Comparison of ENCODE assay signal across 8 cellular contexts in genomic region chr14:96502621-96503251, GRCh38. TPM values are rescaled to one million over a fixed set of nuclear protein-coding genes. Genes with fewer than 3 reads are reported as not detected.
DNase-seq lines count a peak whose midpoint lies in the region; ATAC-seq, FAIRE-seq and TF ChIP-seq lines count a peak whose summit lies in the region.

No MANE protein-coding gene starts in this region.

- TF ChIP-seq EP300 in A549 (IDR thresholded peaks at IDR 0.05), result no peak

- no peaks in the 10 kb centered on the region for H3K36me3 ChIP-seq in uterus

- DNase-seq in A549 (ENCODE audit: low read depth in 1 of 2, low spot score in 1 of 2) (peak; percentile 41 to 51), GM10266 (ENCODE audit: extremely low spot score) (peak; percentile 51), NCI-H1105 (lab: John Stamatoyannopoulos, UW) (peak; percentile 19), glutamatergic neuron (peak; percentile 73), nucleus accumbens (lab: John Stamatoyannopoulos, UW) (peak in 44 of 56 donors; percentile 23 to 78 (median 58)), uterus (peak in 1 of 2 donors; percentile 21)

- H3K9me3 Mint-ChIP-seq in activated naive CD4-positive, alpha-beta T cell treated with anti-CD3 and anti-CD28 coated beads, Interleukin-2, amount 50 U/mL, for 24 hours, result no peaks in the 10 kb centered on the region
- H3K9me3 Mint-ChIP-seq in glutamatergic neuron (ENCODE audit: unreplicated experiment), result peaks cover 9% of the 10 kb centered on the region

- H3K27me3 Mint-ChIP-seq in activated naive CD4-positive, alpha-beta T cell treated with anti-CD3 and anti-CD28 coated beads, Interleukin-2, amount 50 U/mL, for 24 hours, result no peaks in the 10 kb centered on the region
- peaks cover 6% of the 10 kb centered on the region for H3K27me3 Mint-ChIP-seq in glutamatergic neuron (ENCODE audit: unreplicated experiment)

- H3K4me3 ChIP-seq in A549 (peak overlapping the region; percentile 81), uterus (peak overlapping the region; percentile 77 to 96)

- ATAC-seq in A549 (peak; percentile 57 to 67), HG02642 (IDR thresholded peaks at IDR 0.05; ENCODE audit: poor library complexity, unreplicated experiment) (peak; percentile 50)

- TF ChIP-seq CTCF in A549 (IDR thresholded peaks at IDR 0.05) (no peak), GM10266 (IDR thresholded peaks at IDR 0.05; ENCODE audit: control insufficient read depth, insufficient read depth, low read depth, missing control alignments) (no peak), glutamatergic neuron (IDR thresholded peaks at IDR 0.05; ENCODE audit: partially characterized antibody, unreplicated experiment) (no peak), uterus (IDR thresholded peaks at IDR 0.05) (no peak)

- H3K4me1 ChIP-seq in A549 (peaks cover 28% of the 10 kb centered on the region), uterus (peaks cover 0 to 4% of the 10 kb centered on the region in 2 donors)

- H3K27me3 ChIP-seq in uterus, result no peaks in the 10 kb centered on the region

- no peak for TF ChIP-seq RAD21 in A549 (conservative IDR thresholded peaks at IDR 0.05 in 1 of 2, IDR thresholded peaks at IDR 0.05 in 1 of 2)

- peak overlapping the region; percentile 92 for H3K4me2 ChIP-seq in A549

- H3K9me3 ChIP-seq in A549, result no peaks in the 10 kb centered on the region
- no peaks in the 10 kb centered on the region for H3K9me3 ChIP-seq in uterus

- peak overlapping the region; percentile 100 for H3K4me3 Mint-ChIP-seq in activated naive CD4-positive, alpha-beta T cell treated with anti-CD3 and anti-CD28 coated beads, Interleukin-2, amount 50 U/mL, for 24 hours
- peak overlapping the region; percentile 99 for H3K4me3 Mint-ChIP-seq in glutamatergic neuron (ENCODE audit: unreplicated experiment)

- H3K27ac Mint-ChIP-seq in activated naive CD4-positive, alpha-beta T cell treated with anti-CD3 and anti-CD28 coated beads, Interleukin-2, amount 50 U/mL, for 24 hours, result peak overlapping the region; percentile 100
- H3K27ac Mint-ChIP-seq in glutamatergic neuron (ENCODE audit: unreplicated experiment), result peak overlapping the region; percentile 95

- H3K4me1 Mint-ChIP-seq in activated naive CD4-positive, alpha-beta T cell treated with anti-CD3 and anti-CD28 coated beads, Interleukin-2, amount 50 U/mL, for 24 hours, result peaks cover 45% of the 10 kb centered on the region
- H3K4me1 Mint-ChIP-seq in glutamatergic neuron (ENCODE audit: low read depth, unreplicated experiment), result peaks cover 22% of the 10 kb centered on the region

- H3K27ac ChIP-seq in A549 (peak overlapping the region; percentile 97 to 98), uterus (peak overlapping the region; percentile 90 to 98)

- TF ChIP-seq POLR2A in A549 (IDR thresholded peaks at IDR 0.05; ENCODE audit: low read length), result no peak
- TF ChIP-seq POLR2A in uterus (IDR thresholded peaks at IDR 0.05), result no peak

- no peak for FAIRE-seq in A549 (lab: Jason Lieb, UNC)

- peaks cover 15% of the 10 kb centered on the region for H3K36me3 Mint-ChIP-seq in activated naive CD4-positive, alpha-beta T cell treated with anti-CD3 and anti-CD28 coated beads, Interleukin-2, amount 50 U/mL, for 24 hours
- H3K36me3 Mint-ChIP-seq in glutamatergic neuron (ENCODE audit: unreplicated experiment), result no peaks in the 10 kb centered on the region

- CTCF ChIA-PET in A549 (lab: Yijun Ruan, JAX), result interaction anchor here (0.6 to 0.8 kb wide), 2 partner anchors 22 to 51 kb away, joined by 4 to 5 read pairs; no protein-coding TSS in a partner anchor

- intact Hi-C loops in uterus (cut with DNase I; ENCODE audit: low total_unique reads), result no loop called here

- WGBS in A549 (ENCODE audit: missing lambda C conversion rate), result 1% methylated on average over 30 of the region's 46 CpGs

- POLR2A ChIA-PET in A549 (lab: Yijun Ruan, JAX), result interaction anchor here (0.6 kb wide), 1 partner anchor 55 kb away, joined by 3 read pairs; no protein-coding TSS in a partner anchor

TF ChIP-seq in A549, 52 proteins besides CTCF, POLR2A, EP300 and RAD21:
- TF ChIP-seq HOXB13 (CRISPR knock-in tag; IDR thresholded peaks at IDR 0.05; ENCODE audit: low read depth), result no peak
- TF ChIP-seq GATA3 (IDR thresholded peaks at IDR 0.05; ENCODE audit: borderline replicate concordance), result peak; percentile 7; the same call in 1 of the 2 replicates

RNA-seq across cellular contexts. Expression of gene PAPOLA, which starts 0.6 kb away (rescaled TPM):
- polyA plus RNA-seq in A549 (2011; rRNA removed) (236 and 273 TPM in 2 replicates), A549 (2017; fragmentation: RNase III; extraction: RNeasy Plus Mini Kit Qiagen cat#74134 plus additional on column Dnase treatment) (105 to 116 TPM (median 107 TPM) in 3 replicates)
- 67.8 and 72.3 TPM in 2 replicates for polyA plus RNA-seq in A549 (2012; cell fraction: cytosol; rRNA removed)
- 26.5 and 29.4 TPM in 2 replicates for polyA plus RNA-seq in A549 (2012; cell fraction: nucleus; rRNA removed)
- polyA minus RNA-seq in A549 (2011; rRNA and poly(A)+ RNA removed), result 169 and 229 TPM in 2 replicates
- total RNA-seq in glutamatergic neuron (ENCODE audit: unreplicated experiment) (169 TPM), uterus (100 to 1,000 TPM; 106 to 357 (median 257) TPM)
